In the genomic region with DNA sequence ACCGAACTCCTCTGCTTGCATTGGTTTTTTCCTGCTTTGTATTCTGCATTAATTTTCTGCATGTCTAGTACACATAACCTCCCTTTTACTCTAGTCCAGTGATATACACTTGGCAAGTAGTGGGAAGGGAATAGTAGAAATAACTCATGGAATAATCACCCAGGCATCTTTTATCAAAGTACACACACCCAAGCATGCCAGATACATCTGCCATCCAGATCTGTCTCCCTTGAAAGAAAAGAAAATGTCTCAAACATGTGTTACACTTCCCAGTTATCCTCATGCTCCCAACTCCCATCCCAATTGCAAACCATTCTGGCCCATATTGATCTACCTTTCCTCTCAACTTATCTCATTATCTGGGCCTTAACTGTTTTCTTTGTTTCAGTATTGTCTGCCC, we compare ENCODE assay signal across 31 cellular contexts.
"Had no signal": no experiment of that assay in that cellular context is flagged by ENCODE, and none has a peak within 500 bp of the region (broad histone marks: within the 10 kb centered on the region; RNA-seq: fewer than 3 reads in every experiment).

No MANE protein-coding gene starts in this region.

- H3K27me3 ChIP-seq: adrenal gland, ascending aorta, breast epithelium, cardiac muscle cell, colonic mucosa, gastrocnemius medialis had no signal

- H3K27ac ChIP-seq: adrenal gland, ascending aorta, breast epithelium, cardiac muscle cell, colonic mucosa, foreskin keratinocyte, gastrocnemius medialis, WERI-Rb-1 had no signal

- H3K4me3 ChIP-seq: adrenal gland, ascending aorta, breast epithelium, cardiac muscle cell, colonic mucosa, gastrocnemius medialis had no signal

- DNase-seq: activated B cell treated with CpG ODN at 0.5 μM for 24 hours; activated CD4-positive, alpha-beta memory T cell treated with anti-CD3 and anti-CD28 coated beads for 36 hours; activated CD4-positive, alpha-beta T cell treated with anti-CD3 and anti-CD28 coated beads for 48 hours; activated CD8-positive, alpha-beta memory T cell treated with anti-CD3 and anti-CD28 coated beads, Interleukin-2, amount 10 ng/mL, durations not matched to agents 7 days and 5 days; activated CD8-positive, alpha-beta memory T cell treated with anti-CD3 and anti-CD28 coated beads, Interleukin-2, amount 50 U/mL, for 4 hours; activated CD8-positive, alpha-beta T cell treated with anti-CD3 and anti-CD28 coated beads, Interleukin-2, amount 10 ng/mL, durations not matched to agents 7 days and 5 days; activated effector memory CD4-positive, alpha-beta T cell treated with anti-CD3 and anti-CD28 coated beads, Interleukin-2, amount 50 U/mL, for 16 hours; activated naive CD4-positive, alpha-beta T cell treated with anti-CD3 and anti-CD28 coated beads for 36 hours; activated naive CD8-positive, alpha-beta T cell treated with anti-CD3 and anti-CD28 coated beads for 36 hours; activated naive CD8-positive, alpha-beta T cell treated with anti-CD3 and anti-CD28 coated beads, Interleukin-2, amount 50 U/mL, for 24 hours; activated T-cell treated with anti-CD3 and anti-CD28 coated beads, Interleukin-2, amount 50 U/mL, for 1 hour; activated T-cell treated with anti-CD3 and anti-CD28 coated beads, Interleukin-2, amount 50 U/mL, for 48 hours; adrenal gland; amygdala; central memory CD4-positive, alpha-beta T cell; cerebellar nuclear complex; colonic mucosa; effector memory CD4-positive, alpha-beta T cell; endodermal cell; foreskin keratinocyte; gastrocnemius medialis; glutamatergic neuron; T-helper 1 cell; T-helper 17 cell; T1000; WERI-Rb-1 had no signal

- ATAC-seq: activated CD4-positive, CD25-positive, alpha-beta regulatory T cell treated with anti-CD3 and anti-CD28 coated beads, Interleukin-2, amount 50 U/mL, for 24 hours; activated CD8-positive, alpha-beta memory T cell treated with anti-CD3 and anti-CD28 coated beads, Interleukin-2, amount 10 ng/mL, durations not matched to agents 7 days and 5 days; activated CD8-positive, alpha-beta T cell treated with anti-CD3 and anti-CD28 coated beads, Interleukin-2, amount 10 ng/mL, durations not matched to agents 7 days and 5 days; activated naive CD8-positive, alpha-beta T cell treated with anti-CD3 and anti-CD28 coated beads, Interleukin-2, amount 50 U/mL, for 24 hours; esophagus mucosa; foreskin keratinocyte; gastrocnemius medialis; T-helper 17 cell had no signal
